25 cellular contexts compared by ENCODE assay signal in genomic region chr2:176124358-176125214, GRCh38. TPM values are rescaled to one million over a fixed set of nuclear protein-coding genes. Genes with fewer than 3 reads are reported as not detected.
DNase-seq lines count a peak whose midpoint lies in the region; ATAC-seq, FAIRE-seq and TF ChIP-seq lines count a peak whose summit lies in the region.
"Had no signal": no experiment of that assay in that cellular context is flagged by ENCODE, and none has a peak within 500 bp of the region (broad histone marks: within the 10 kb centered on the region; RNA-seq: fewer than 3 reads in every experiment).

No MANE protein-coding gene starts in this region.

- intact Hi-C loops in CD4-positive, alpha-beta T cell (cut with DNase I, micrococcal nuclease) = loop anchor here (5.0 to 10.0 kb wide), 3 partner anchors 50 to 688 kb away; no protein-coding TSS in a partner anchor
- intact Hi-C loops in esophagus squamous epithelium (cut with DNase I) = loop anchor here (5.0 to 10.0 kb wide), 3 partner anchors 513 to 1020 kb away; no protein-coding TSS in a partner anchor
- intact Hi-C loops in ovary (cut with DNase I) = loop anchor here (5.0 to 10.0 kb wide), 6 partner anchors 428 to 1088 kb away; partner anchors contain the start of gene HNRNPA3 (in 1 of the 4)
- intact Hi-C loops in pancreas (cut with DNase I) = loop anchor here in 2 of 3 donors (5.0 to 10.0 kb wide), 4 partner anchors 513 to 1020 kb away; no protein-coding TSS in a partner anchor

- no peaks in the 10 kb centered on the region for H3K9me3 Mint-ChIP-seq in CD4-positive, alpha-beta T cell

- H3K27ac ChIP-seq in CD4-positive, alpha-beta T cell (ENCODE audit: low read depth, low read length) = no peak overlapping the region
- peak overlapping the region; percentile 22; the same call in 1 of the 2 replicates for H3K27ac ChIP-seq in HEK293 (ENCODE audit: extremely low read depth, low read depth, low read length)
- peak overlapping the region in 3 of 4 donors; percentile 45 to 85 (median 61) for H3K27ac ChIP-seq in esophagus squamous epithelium
- peak overlapping the region; percentile 8 to 87 for H3K27ac ChIP-seq in ovary
- H3K27ac ChIP-seq in pancreas = no peak overlapping the region
- H3K27ac ChIP-seq: SJCRH30 had no signal

- no peak for TF ChIP-seq EP300 in ovary (IDR thresholded peaks at IDR 0.05)

- DNase-seq in CD4-positive, alpha-beta T cell = no peak
- DNase-seq in esophagus squamous epithelium (lab: John Stamatoyannopoulos, UW) = no peak
- peak in 1 of 5 donors; percentile 28 for DNase-seq in ovary
- no peak for DNase-seq in NCI-H446 treated with DMSO at 0.1 percent for 48 hours (lab: John Stamatoyannopoulos, UW)
- no peak for DNase-seq in pancreas
- DNase-seq: activated CD4-positive, CD25-positive, alpha-beta regulatory T cell treated with anti-CD3 and anti-CD28 coated beads, Interleukin-2, amount 50 U/mL, for 72 hours; GF-D8; hippocampal formation; KG1; midbrain; NCI-H1092 treated with DMSO at 0.1 percent for 48 hours; NCI-H2081 treated with DMSO at 0.1 percent for 48 hours; NCI-H526 treated with DMSO at 0.1 percent for 48 hours; SJCRH30; stimulated activated CD4-positive, alpha-beta T cell treated with anti-CD3 and anti-CD28 coated beads, Interleukin-4, amount 100 ng/mL, for 24 hours; substantia nigra; T-helper 9 cell had no signal

- CTCF ChIA-PET in CD4-positive, alpha-beta T cell (lab: Charles Lee) = interaction anchor here (3.5 to 4.4 kb wide), 2 partner anchors 331 to 1024 kb away, joined by 32 to 42 read pairs; no protein-coding TSS in a partner anchor
- CTCF ChIA-PET in HEK293 (lab: Yijun Ruan, JAX) = interaction anchor here (0.6 kb wide), 1 partner anchor 1211 kb away, joined by 3 read pairs; no protein-coding TSS in a partner anchor

- FAIRE-seq in pancreas (lab: Jason Lieb, UNC) = no peak
- FAIRE-seq: GM12891 had no signal

- H3K4me3 ChIP-seq in HEK293 (ENCODE audit: low read depth, low read length) = no peak overlapping the region
- peak overlapping the region; percentile 27 to 54 (median 32) for H3K4me3 ChIP-seq in esophagus squamous epithelium
- H3K4me3 ChIP-seq in ovary = peak overlapping the region; percentile 76
- H3K4me3 ChIP-seq in pancreas = no peak overlapping the region
- H3K4me3 ChIP-seq: SJCRH30 had no signal

- peaks cover 92% of the 10 kb centered on the region for H3K27me3 Mint-ChIP-seq in CD4-positive, alpha-beta T cell

- WGBS in esophagus squamous epithelium, 2 donors = 24 to 33% methylated on average over 6 to 14 of the region's 28 CpGs
- WGBS in ovary, 3 donors = 55 to 71% (median 70%) methylated on average over 23 to 28 of the region's 28 CpGs
- WGBS in pancreas, 2 donors = 8 to 10% methylated on average over 28 of the region's 28 CpGs

- peaks cover 30% of the 10 kb centered on the region for H3K4me1 Mint-ChIP-seq in CD4-positive, alpha-beta T cell (ENCODE audit: low read depth)

- no peak overlapping the region for H3K27ac Mint-ChIP-seq in CD4-positive, alpha-beta T cell

- TF ChIP-seq CTCF in CD4-positive, alpha-beta T cell (IDR thresholded peaks at IDR 0.05) = no peak
- no peak for TF ChIP-seq CTCF in HEK293 (tag by site-specific recombination; IDR thresholded peaks at IDR 0.05)
- no peak for TF ChIP-seq CTCF in esophagus squamous epithelium (IDR thresholded peaks at IDR 0.05)
- no peak for TF ChIP-seq CTCF in ovary (IDR thresholded peaks at IDR 0.05)
- no peak for TF ChIP-seq CTCF in pancreas (IDR thresholded peaks at IDR 0.05)

- peak overlapping the region; percentile 55 for H3K4me3 Mint-ChIP-seq in CD4-positive, alpha-beta T cell

- TF ChIP-seq POLR2A in esophagus squamous epithelium (IDR thresholded peaks at IDR 0.05) = no peak
- no peak for TF ChIP-seq POLR2A in ovary (IDR thresholded peaks at IDR 0.05)

- peaks cover 98% of the 10 kb centered on the region for H3K27me3 ChIP-seq in CD4-positive, alpha-beta T cell (ENCODE audit: control insufficient read depth, insufficient read depth, low read length)
- H3K27me3 ChIP-seq in esophagus squamous epithelium (peaks cover 40 to 100% (median 62%) of the 10 kb centered on the region in 4 donors), ovary (no peaks in the 10 kb centered on the region), pancreas (peaks cover 0 to 90% (median 38%) of the 10 kb centered on the region in 4 donors)
- H3K27me3 ChIP-seq: SJCRH30 had no signal

- H3K36me3 ChIP-seq in HEK293 (ENCODE audit: control insufficient read depth in 2 of 2, insufficient read depth in 1 of 2, low read length in 2 of 2) (peaks cover 2 to 55% of the 10 kb centered on the region in 2 experiments; a peak in 2 of 3 replicates), esophagus squamous epithelium (no peaks in the 10 kb centered on the region), ovary (no peaks in the 10 kb centered on the region), pancreas (no peaks in the 10 kb centered on the region)
- H3K36me3 ChIP-seq: SJCRH30 had no signal

- ATAC-seq in CD4-positive, alpha-beta T cell (ENCODE audit: poor library complexity) = no peak
- ATAC-seq in GM21723 (IDR thresholded peaks at IDR 0.05; ENCODE audit: unreplicated experiment) (no peak), pancreas (no peak)

- H3K4me1 ChIP-seq in HEK293 (ENCODE audit: control insufficient read depth, insufficient read depth, low read length) (no peaks in the 10 kb centered on the region; the same call in 1 of the 2 replicates), esophagus squamous epithelium (peaks cover under 1 to 54% (median 9%) of the 10 kb centered on the region in 3 donors), ovary (ENCODE audit: insufficient read depth) (peaks cover 2% of the 10 kb centered on the region), pancreas (peaks cover 0 to 5% (median 0%) of the 10 kb centered on the region in 3 donors)
- H3K4me1 ChIP-seq: SJCRH30 had no signal

- H3K36me3 Mint-ChIP-seq in CD4-positive, alpha-beta T cell (ENCODE audit: low read depth) = no peaks in the 10 kb centered on the region

- H3K9me3 ChIP-seq in CD4-positive, alpha-beta T cell (ENCODE audit: control insufficient read depth, low read length) = no peaks in the 10 kb centered on the region
- H3K9me3 ChIP-seq in HEK293 (ENCODE audit: control insufficient read depth, insufficient read depth, low read depth, low read length) = no peaks in the 10 kb centered on the region
- no peaks in the 10 kb centered on the region for H3K9me3 ChIP-seq in esophagus squamous epithelium
- no peaks in the 10 kb centered on the region for H3K9me3 ChIP-seq in ovary
- H3K9me3 ChIP-seq in pancreas = no peaks in the 10 kb centered on the region
- H3K9me3 ChIP-seq: SJCRH30 had no signal

- POLR2A ChIA-PET in CD4-positive, alpha-beta T cell (lab: Charles Lee) = no interaction called here
- POLR2A ChIA-PET in HEK293 (lab: Yijun Ruan, JAX) = interaction anchor here (0.5 kb wide), 1 partner anchor 16 kb away, joined by 4 read pairs; no protein-coding TSS in a partner anchor

TF ChIP-seq in HEK293, 187 proteins besides CTCF, POLR2A, EP300 and RAD21:
- TF ChIP-seq ZNF324 (tag by site-specific recombination; IDR thresholded peaks at IDR 0.05) (no peak), ZBTB48 (tag by site-specific recombination; IDR thresholded peaks at IDR 0.05) (peak; percentile 37; the same call in 1 of the 2 replicates), ZBTB8A (tag by site-specific recombination; IDR thresholded peaks at IDR 0.05) (0 out of 2 replicates have a peak, but pooled peaks have one; percentile 7), ZNF473 (tag by site-specific recombination; IDR thresholded peaks at IDR 0.05) (no peak), ZFHX2 (tag by site-specific recombination; conservative IDR thresholded peaks at IDR 0.05) (0 out of 2 replicates have a peak, but pooled peaks have one; percentile 36), ZNF248 (tag by site-specific recombination; IDR thresholded peaks at IDR 0.05) (no peak), ZNF311 (tag by site-specific recombination; IDR thresholded peaks at IDR 0.05; ENCODE audit: borderline replicate concordance) (no peak)

RNA-seq across cellular contexts. Expression of gene HOXD9, which starts 2.1 kb away (rescaled TPM):
- total RNA-seq in CD4-positive, alpha-beta T cell = not detected
- total RNA-seq in esophagus squamous epithelium = 1 to 10 TPM in 1 of 4 donors, under 1 TPM in 1, not detected in 2; 0.61 to 3.4 TPM
- total RNA-seq in ovary = 10 to 100 TPM in 6 of 7 donors, 1 to 10 TPM in 1; 9.7 to 20.6 (median 12.8) TPM
- 10 to 100 TPM; 11.7 to 13.0 TPM for polyA plus RNA-seq in ovary
- under 1 TPM in 4 of 6 donors, not detected in 2; 0.12 to 0.47 (median 0.20) TPM for total RNA-seq in pancreas
- 1 to 10 TPM in 1 of 2 donors, under 1 TPM in 1; 0.49 to 1.1 TPM for polyA plus RNA-seq in pancreas
- total RNA-seq: cardiac septum, OCI-LY7, osteocyte had no signal

RNA-seq across cellular contexts. Expression of gene HOXD8, which starts 4.9 kb away (rescaled TPM):
- not detected for total RNA-seq in CD4-positive, alpha-beta T cell
- total RNA-seq in esophagus squamous epithelium = 1 to 10 TPM in 3 of 4 donors, not detected in 1; 1.2 to 4.6 (median 1.2) TPM
- 10 to 100 TPM; 29.2 to 46.8 (median 33.1) TPM for total RNA-seq in ovary
- polyA plus RNA-seq in ovary = 10 to 100 TPM; 36.9 to 50.6 TPM
- under 1 TPM; 0.19 to 0.87 (median 0.61) TPM for total RNA-seq in pancreas
- polyA plus RNA-seq in pancreas = 1 to 10 TPM in 1 of 2 donors, under 1 TPM in 1; 0.61 to 1.5 TPM
- total RNA-seq: OCI-LY7, osteocyte had no signal

RNA-seq across cellular contexts. Expression of gene HOXD10, which starts 8.0 kb away (rescaled TPM):
- total RNA-seq in CD4-positive, alpha-beta T cell = not detected
- total RNA-seq in esophagus squamous epithelium (under 1 TPM in 2 of 4 donors, not detected in 2; 0.22 to 0.38 TPM), ovary (1 to 10 TPM in 4 of 7 donors, under 1 TPM in 3; 0.38 to 3.2 (median 1.0) TPM), pancreas (not detected)
- polyA plus RNA-seq in ovary (1 to 10 TPM; 1.1 to 8.1 TPM), pancreas (not detected)
- total RNA-seq: OCI-LY7, osteocyte had no signal

RNA-seq across cellular contexts. Expression of gene HOXD11, which starts 17.5 kb away (rescaled TPM):
- total RNA-seq in CD4-positive, alpha-beta T cell = not detected
- total RNA-seq in esophagus squamous epithelium (not detected), ovary (1 to 10 TPM in 2 of 7 donors, under 1 TPM in 1, not detected in 4; 0.61 to 1.3 (median 1.1) TPM), pancreas (not detected)
- polyA plus RNA-seq in ovary (under 1 TPM; 0.07 to 0.48 TPM), pancreas (not detected)
- total RNA-seq: cardiac septum, OCI-LY7, osteocyte, skeletal muscle tissue had no signal

RNA-seq across cellular contexts. Expression of gene HOXD12, which starts 25.0 kb away (rescaled TPM):
- total RNA-seq in CD4-positive, alpha-beta T cell = not detected
- total RNA-seq in esophagus squamous epithelium (not detected), ovary (not detected), pancreas (not detected)
- polyA plus RNA-seq in ovary (not detected), pancreas (not detected)
- total RNA-seq: cardiac septum, osteocyte, skeletal muscle tissue had no signal
- polyA plus RNA-seq: BJ had no signal

Comparison
In these comparisons a context has a peak if more than half of its experiments do, and no peak if none do; other contexts are left out.
1. H3K27ac ChIP-seq: peak in HEK293 (single experiment), esophagus squamous epithelium (3 of 4) and ovary (2 of 2); none in CD4-positive, alpha-beta T cell (single experiment) and pancreas (0 of 4).
2. H3K4me3 ChIP-seq: peak in esophagus squamous epithelium (4 of 4) and ovary (single experiment); none in HEK293 (single experiment) and pancreas (0 of 4).
3. RNA of gene HOXD8, which starts 4.9 kb away (total RNA-seq): 29.2 to 46.8 TPM in ovary; 1.2 to 4.6 TPM in esophagus squamous epithelium, 0.19 to 0.87 TPM in pancreas and not detected in CD4-positive, alpha-beta T cell; every median in the first group is over 4 times any median in the second.